2 cellular contexts compared by ENCODE assay signal in the genomic region with DNA sequence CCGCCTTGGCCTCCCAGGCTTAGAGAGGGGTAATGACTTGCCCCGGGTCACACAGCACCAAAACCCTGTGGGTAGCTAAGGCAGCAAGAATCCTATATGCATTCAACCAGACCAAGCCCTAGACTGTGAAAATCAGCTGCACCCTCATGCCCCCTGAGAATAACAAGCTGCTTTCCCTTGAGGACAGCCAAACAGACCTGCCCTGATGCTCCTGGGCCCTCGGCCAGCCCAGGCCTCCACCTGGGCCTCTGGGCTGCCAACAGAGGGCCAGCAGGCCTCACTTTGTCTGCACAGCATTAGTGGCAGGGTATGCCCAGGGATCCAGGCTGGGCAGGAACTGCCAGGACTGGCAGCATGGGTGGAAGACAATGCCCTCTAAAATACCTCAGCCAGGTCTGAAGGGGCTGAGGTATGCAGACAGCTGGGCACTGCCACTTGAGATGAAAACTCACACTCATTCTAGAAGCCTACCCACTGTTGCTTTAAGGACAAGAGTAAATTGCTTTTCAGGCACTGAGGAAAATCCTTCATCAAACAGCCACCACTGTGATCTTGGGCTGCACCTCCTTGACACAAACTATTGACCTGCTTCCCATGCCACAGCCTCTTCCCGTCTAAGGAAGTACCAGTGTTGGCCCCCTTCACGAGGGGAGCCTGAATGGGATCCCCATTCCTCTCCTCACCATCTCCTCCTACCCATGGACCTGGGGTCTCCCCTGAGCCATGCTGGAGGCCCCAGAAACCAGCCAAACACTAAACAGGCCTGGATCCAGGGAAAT.
TF ChIP-seq lines count a peak whose summit lies in the region.

No MANE protein-coding gene starts in this region.

TF ChIP-seq in SK-N-SH, 30 proteins besides CTCF, POLR2A, EP300 and RAD21:
- TF ChIP-seq, protein P1, sequence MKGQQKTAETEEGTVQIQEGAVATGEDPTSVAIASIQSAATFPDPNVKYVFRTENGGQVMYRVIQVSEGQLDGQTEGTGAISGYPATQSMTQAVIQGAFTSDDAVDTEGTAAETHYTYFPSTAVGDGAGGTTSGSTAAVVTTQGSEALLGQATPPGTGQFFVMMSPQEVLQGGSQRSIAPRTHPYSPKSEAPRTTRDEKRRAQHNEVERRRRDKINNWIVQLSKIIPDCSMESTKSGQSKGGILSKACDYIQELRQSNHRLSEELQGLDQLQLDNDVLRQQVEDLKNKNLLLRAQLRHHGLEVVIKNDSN (IDR thresholded peaks at IDR 0.05; ENCODE audit: borderline replicate concordance, low read depth), result no peak
- no peak for TF ChIP-seq GATA2 (CRISPR knock-in tag; IDR thresholded peaks at IDR 0.05)
- TF ChIP-seq, protein P2, sequence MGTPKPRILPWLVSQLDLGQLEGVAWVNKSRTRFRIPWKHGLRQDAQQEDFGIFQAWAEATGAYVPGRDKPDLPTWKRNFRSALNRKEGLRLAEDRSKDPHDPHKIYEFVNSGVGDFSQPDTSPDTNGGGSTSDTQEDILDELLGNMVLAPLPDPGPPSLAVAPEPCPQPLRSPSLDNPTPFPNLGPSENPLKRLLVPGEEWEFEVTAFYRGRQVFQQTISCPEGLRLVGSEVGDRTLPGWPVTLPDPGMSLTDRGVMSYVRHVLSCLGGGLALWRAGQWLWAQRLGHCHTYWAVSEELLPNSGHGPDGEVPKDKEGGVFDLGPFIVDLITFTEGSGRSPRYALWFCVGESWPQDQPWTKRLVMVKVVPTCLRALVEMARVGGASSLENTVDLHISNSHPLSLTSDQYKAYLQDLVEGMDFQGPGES (IDR thresholded peaks at IDR 0.05; ENCODE audit: low read depth, low read length), result no peak
- TF ChIP-seq MXI1 (IDR thresholded peaks at IDR 0.05; ENCODE audit: low read depth, low read length), result no peak
- TF ChIP-seq TCF12 (IDR thresholded peaks at IDR 0.05), result no peak
- TF ChIP-seq FOXM1 (IDR thresholded peaks at IDR 0.05; ENCODE audit: low read depth), result no peak
- TF ChIP-seq SMC3 (IDR thresholded peaks at IDR 0.05; ENCODE audit: low read depth, low read length), result no peak
- TF ChIP-seq NRF1 (IDR thresholded peaks at IDR 0.05; ENCODE audit: low read depth, low read length), result no peak
- TF ChIP-seq, protein P3, sequence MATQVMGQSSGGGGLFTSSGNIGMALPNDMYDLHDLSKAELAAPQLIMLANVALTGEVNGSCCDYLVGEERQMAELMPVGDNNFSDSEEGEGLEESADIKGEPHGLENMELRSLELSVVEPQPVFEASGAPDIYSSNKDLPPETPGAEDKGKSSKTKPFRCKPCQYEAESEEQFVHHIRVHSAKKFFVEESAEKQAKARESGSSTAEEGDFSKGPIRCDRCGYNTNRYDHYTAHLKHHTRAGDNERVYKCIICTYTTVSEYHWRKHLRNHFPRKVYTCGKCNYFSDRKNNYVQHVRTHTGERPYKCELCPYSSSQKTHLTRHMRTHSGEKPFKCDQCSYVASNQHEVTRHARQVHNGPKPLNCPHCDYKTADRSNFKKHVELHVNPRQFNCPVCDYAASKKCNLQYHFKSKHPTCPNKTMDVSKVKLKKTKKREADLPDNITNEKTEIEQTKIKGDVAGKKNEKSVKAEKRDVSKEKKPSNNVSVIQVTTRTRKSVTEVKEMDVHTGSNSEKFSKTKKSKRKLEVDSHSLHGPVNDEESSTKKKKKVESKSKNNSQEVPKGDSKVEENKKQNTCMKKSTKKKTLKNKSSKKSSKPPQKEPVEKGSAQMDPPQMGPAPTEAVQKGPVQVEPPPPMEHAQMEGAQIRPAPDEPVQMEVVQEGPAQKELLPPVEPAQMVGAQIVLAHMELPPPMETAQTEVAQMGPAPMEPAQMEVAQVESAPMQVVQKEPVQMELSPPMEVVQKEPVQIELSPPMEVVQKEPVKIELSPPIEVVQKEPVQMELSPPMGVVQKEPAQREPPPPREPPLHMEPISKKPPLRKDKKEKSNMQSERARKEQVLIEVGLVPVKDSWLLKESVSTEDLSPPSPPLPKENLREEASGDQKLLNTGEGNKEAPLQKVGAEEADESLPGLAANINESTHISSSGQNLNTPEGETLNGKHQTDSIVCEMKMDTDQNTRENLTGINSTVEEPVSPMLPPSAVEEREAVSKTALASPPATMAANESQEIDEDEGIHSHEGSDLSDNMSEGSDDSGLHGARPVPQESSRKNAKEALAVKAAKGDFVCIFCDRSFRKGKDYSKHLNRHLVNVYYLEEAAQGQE (IDR thresholded peaks at IDR 0.05; ENCODE audit: low read depth, low read length), result no peak
- TF ChIP-seq MEF2A (IDR thresholded peaks at IDR 0.05; ENCODE audit: borderline replicate concordance, low read depth), result no peak
- no peak for TF ChIP-seq GABPA (IDR thresholded peaks at IDR 0.05; ENCODE audit: low read depth)
- TF ChIP-seq, protein P4, sequence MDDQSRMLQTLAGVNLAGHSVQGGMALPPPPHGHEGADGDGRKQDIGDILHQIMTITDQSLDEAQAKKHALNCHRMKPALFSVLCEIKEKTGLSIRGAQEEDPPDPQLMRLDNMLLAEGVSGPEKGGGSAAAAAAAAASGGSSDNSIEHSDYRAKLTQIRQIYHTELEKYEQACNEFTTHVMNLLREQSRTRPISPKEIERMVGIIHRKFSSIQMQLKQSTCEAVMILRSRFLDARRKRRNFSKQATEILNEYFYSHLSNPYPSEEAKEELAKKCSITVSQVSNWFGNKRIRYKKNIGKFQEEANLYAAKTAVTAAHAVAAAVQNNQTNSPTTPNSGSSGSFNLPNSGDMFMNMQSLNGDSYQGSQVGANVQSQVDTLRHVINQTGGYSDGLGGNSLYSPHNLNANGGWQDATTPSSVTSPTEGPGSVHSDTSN (IDR thresholded peaks at IDR 0.05), result no peak
- TF ChIP-seq RFX5 (IDR thresholded peaks at IDR 0.05; ENCODE audit: low read length), result no peak
- TF ChIP-seq YY1 (IDR thresholded peaks at IDR 0.05; ENCODE audit: low read depth), result no peak
- no peak for TF ChIP-seq TAF1 (IDR thresholded peaks at IDR 0.05; ENCODE audit: borderline replicate concordance, low read depth, low read length)
- no peak for TF ChIP-seq EZH2phosphoT487 (IDR thresholded peaks at IDR 0.05; ENCODE audit: borderline replicate concordance, low read depth)
- TF ChIP-seq TEAD4 (IDR thresholded peaks at IDR 0.05; ENCODE audit: borderline replicate concordance, insufficient read depth), result no peak

TF ChIP-seq in SK-N-SH treated with all-trans-retinoic acid at 6 μM for 48 hours, 23 proteins besides CTCF, POLR2A, EP300 and RAD21 (continued from another document):
- TF ChIP-seq, protein P5, sequence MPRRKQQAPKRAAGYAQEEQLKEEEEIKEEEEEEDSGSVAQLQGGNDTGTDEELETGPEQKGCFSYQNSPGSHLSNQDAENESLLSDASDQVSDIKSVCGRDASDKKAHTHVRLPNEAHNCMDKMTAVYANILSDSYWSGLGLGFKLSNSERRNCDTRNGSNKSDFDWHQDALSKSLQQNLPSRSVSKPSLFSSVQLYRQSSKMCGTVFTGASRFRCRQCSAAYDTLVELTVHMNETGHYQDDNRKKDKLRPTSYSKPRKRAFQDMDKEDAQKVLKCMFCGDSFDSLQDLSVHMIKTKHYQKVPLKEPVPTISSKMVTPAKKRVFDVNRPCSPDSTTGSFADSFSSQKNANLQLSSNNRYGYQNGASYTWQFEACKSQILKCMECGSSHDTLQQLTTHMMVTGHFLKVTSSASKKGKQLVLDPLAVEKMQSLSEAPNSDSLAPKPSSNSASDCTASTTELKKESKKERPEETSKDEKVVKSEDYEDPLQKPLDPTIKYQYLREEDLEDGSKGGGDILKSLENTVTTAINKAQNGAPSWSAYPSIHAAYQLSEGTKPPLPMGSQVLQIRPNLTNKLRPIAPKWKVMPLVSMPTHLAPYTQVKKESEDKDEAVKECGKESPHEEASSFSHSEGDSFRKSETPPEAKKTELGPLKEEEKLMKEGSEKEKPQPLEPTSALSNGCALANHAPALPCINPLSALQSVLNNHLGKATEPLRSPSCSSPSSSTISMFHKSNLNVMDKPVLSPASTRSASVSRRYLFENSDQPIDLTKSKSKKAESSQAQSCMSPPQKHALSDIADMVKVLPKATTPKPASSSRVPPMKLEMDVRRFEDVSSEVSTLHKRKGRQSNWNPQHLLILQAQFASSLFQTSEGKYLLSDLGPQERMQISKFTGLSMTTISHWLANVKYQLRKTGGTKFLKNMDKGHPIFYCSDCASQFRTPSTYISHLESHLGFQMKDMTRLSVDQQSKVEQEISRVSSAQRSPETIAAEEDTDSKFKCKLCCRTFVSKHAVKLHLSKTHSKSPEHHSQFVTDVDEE (CRISPR knock-in tag; IDR thresholded peaks at IDR 0.05), result no peak
- TF ChIP-seq, protein P6, sequence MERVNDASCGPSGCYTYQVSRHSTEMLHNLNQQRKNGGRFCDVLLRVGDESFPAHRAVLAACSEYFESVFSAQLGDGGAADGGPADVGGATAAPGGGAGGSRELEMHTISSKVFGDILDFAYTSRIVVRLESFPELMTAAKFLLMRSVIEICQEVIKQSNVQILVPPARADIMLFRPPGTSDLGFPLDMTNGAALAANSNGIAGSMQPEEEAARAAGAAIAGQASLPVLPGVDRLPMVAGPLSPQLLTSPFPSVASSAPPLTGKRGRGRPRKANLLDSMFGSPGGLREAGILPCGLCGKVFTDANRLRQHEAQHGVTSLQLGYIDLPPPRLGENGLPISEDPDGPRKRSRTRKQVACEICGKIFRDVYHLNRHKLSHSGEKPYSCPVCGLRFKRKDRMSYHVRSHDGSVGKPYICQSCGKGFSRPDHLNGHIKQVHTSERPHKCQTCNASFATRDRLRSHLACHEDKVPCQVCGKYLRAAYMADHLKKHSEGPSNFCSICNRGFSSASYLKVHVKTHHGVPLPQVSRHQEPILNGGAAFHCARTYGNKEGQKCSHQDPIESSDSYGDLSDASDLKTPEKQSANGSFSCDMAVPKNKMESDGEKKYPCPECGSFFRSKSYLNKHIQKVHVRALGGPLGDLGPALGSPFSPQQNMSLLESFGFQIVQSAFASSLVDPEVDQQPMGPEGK (CRISPR knock-in tag; IDR thresholded peaks at IDR 0.05; ENCODE audit: borderline replicate concordance), result no peak
- no peak for TF ChIP-seq ZNF8 (CRISPR knock-in tag; IDR thresholded peaks at IDR 0.05)
- TF ChIP-seq ZFP30 (CRISPR knock-in tag; IDR thresholded peaks at IDR 0.05), result no peak
- TF ChIP-seq, protein P7, sequence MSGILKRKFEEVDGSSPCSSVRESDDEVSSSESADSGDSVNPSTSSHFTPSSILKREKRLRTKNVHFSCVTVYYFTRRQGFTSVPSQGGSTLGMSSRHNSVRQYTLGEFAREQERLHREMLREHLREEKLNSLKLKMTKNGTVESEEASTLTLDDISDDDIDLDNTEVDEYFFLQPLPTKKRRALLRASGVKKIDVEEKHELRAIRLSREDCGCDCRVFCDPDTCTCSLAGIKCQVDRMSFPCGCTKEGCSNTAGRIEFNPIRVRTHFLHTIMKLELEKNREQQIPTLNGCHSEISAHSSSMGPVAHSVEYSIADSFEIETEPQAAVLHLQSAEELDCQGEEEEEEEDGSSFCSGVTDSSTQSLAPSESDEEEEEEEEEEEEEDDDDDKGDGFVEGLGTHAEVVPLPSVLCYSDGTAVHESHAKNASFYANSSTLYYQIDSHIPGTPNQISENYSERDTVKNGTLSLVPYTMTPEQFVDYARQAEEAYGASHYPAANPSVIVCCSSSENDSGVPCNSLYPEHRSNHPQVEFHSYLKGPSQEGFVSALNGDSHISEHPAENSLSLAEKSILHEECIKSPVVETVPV (CRISPR knock-in tag; IDR thresholded peaks at IDR 0.05), result no peak
- TF ChIP-seq OSR1 (CRISPR knock-in tag; IDR thresholded peaks at IDR 0.05), result no peak
- TF ChIP-seq TOX (CRISPR knock-in tag; IDR thresholded peaks at IDR 0.05; ENCODE audit: borderline replicate concordance), result no peak
- no peak for TF ChIP-seq TCF4 (CRISPR knock-in tag; IDR thresholded peaks at IDR 0.05; ENCODE audit: borderline replicate concordance)
- TF ChIP-seq, protein P8, sequence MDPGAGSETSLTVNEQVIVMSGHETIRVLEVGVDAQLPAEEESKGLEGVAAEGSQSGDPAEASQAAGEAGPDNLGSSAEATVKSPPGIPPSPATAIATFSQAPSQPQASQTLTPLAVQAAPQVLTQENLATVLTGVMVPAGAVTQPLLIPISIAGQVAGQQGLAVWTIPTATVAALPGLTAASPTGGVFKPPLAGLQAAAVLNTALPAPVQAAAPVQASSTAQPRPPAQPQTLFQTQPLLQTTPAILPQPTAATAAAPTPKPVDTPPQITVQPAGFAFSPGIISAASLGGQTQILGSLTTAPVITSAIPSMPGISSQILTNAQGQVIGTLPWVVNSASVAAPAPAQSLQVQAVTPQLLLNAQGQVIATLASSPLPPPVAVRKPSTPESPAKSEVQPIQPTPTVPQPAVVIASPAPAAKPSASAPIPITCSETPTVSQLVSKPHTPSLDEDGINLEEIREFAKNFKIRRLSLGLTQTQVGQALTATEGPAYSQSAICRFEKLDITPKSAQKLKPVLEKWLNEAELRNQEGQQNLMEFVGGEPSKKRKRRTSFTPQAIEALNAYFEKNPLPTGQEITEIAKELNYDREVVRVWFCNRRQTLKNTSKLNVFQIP (CRISPR knock-in tag; IDR thresholded peaks at IDR 0.05; ENCODE audit: borderline replicate concordance, low read depth), result no peak
- no peak for TF ChIP-seq ISL1 (CRISPR knock-in tag; IDR thresholded peaks at IDR 0.05)
TF ChIP-seq in SK-N-SH treated with all-trans-retinoic acid at 6 μM for 48 hours: peak in this region for 0.
